In genomic region chr13:36608474-36608873, GRCh38 we compare ENCODE assay signal across 24 cellular contexts.
"Had no signal": no experiment of that assay in that cellular context is flagged by ENCODE, and none has a peak within 500 bp of the region (broad histone marks: within the 10 kb centered on the region; RNA-seq: fewer than 3 reads in every experiment).

No MANE protein-coding gene starts in this region.

- H3K9me3 ChIP-seq: adrenal gland, body of pancreas had no signal

- H3K27ac ChIP-seq: adrenal gland, body of pancreas, coronary artery, dorsolateral prefrontal cortex had no signal

- H3K27me3 ChIP-seq: adrenal gland, body of pancreas, dorsolateral prefrontal cortex had no signal

- ATAC-seq: activated CD4-positive, alpha-beta T cell treated with anti-CD3 and anti-CD28 coated beads for 36 hours; activated CD8-positive, alpha-beta memory T cell treated with anti-CD3 and anti-CD28 coated beads, Interleukin-2, amount 10 ng/mL, durations not matched to agents 7 days and 5 days; activated CD8-positive, alpha-beta T cell treated with anti-CD3 and anti-CD28 coated beads, Interleukin-2, amount 10 ng/mL, durations not matched to agents 7 days and 5 days; activated naive CD8-positive, alpha-beta T cell treated with anti-CD3 and anti-CD28 coated beads, Interleukin-2, amount 50 U/mL, for 24 hours; body of pancreas; esophagus mucosa had no signal

- H3K4me1 ChIP-seq: adrenal gland, body of pancreas had no signal

- H3K36me3 ChIP-seq: adrenal gland had no signal

- H3K4me3 ChIP-seq: adrenal gland, body of pancreas, coronary artery, dorsolateral prefrontal cortex had no signal

- DNase-seq: activated CD4-positive, alpha-beta memory T cell treated with anti-CD3 and anti-CD28 coated beads for 36 hours; activated CD4-positive, alpha-beta T cell treated with anti-CD3 and anti-CD28 coated beads for 36 hours; activated CD4-positive, alpha-beta T cell treated with anti-CD3 and anti-CD28 coated beads, Interleukin-2, amount 10 ng/mL, durations not matched to agents 24 days and 14 days; activated CD4-positive, CD25-positive, alpha-beta regulatory T cell; activated CD4-positive, CD25-positive, alpha-beta regulatory T cell treated with anti-CD3 and anti-CD28 coated beads, Interleukin-2, amount 50 U/mL, for 72 hours; activated CD8-positive, alpha-beta memory T cell treated with anti-CD3 and anti-CD28 coated beads, Interleukin-2, amount 10 ng/mL, durations not matched to agents 7 days and 5 days; activated CD8-positive, alpha-beta memory T cell treated with anti-CD3 and anti-CD28 coated beads, Interleukin-2, amount 50 U/mL, for 4 hours; activated CD8-positive, alpha-beta T cell treated with anti-CD3 and anti-CD28 coated beads, Interleukin-2, amount 10 ng/mL, durations not matched to agents 7 days and 5 days; activated effector memory CD4-positive, alpha-beta T cell treated with anti-CD3 and anti-CD28 coated beads, Interleukin-2, amount 50 U/mL, for 16 hours; activated naive CD4-positive, alpha-beta T cell treated with anti-CD3 and anti-CD28 coated beads for 36 hours; activated naive CD8-positive, alpha-beta T cell treated with anti-CD3 and anti-CD28 coated beads for 36 hours; activated naive CD8-positive, alpha-beta T cell treated with anti-CD3 and anti-CD28 coated beads, Interleukin-2, amount 50 U/mL, for 24 hours; activated T-cell treated with anti-CD3 and anti-CD28 coated beads, Interleukin-2, amount 50 U/mL, for 1 hour; activated T-cell treated with anti-CD3 and anti-CD28 coated beads, Interleukin-2, amount 50 U/mL, for 48 hours; adrenal gland; amygdala; aorta; body of pancreas; dorsolateral prefrontal cortex; effector memory CD4-positive, alpha-beta T cell; endodermal cell; T-helper 2 cell had no signal
